ENCODE assay signal across 26 cellular contexts in genomic region chr11:113148652-113149051, GRCh38.
"Had no signal": no experiment of that assay in that cellular context is flagged by ENCODE, and none has a peak within 500 bp of the region (broad histone marks: within the 10 kb centered on the region; RNA-seq: fewer than 3 reads in every experiment).

No MANE protein-coding gene starts in this region.

- H3K9me3 Mint-ChIP-seq: activated naive CD4-positive, alpha-beta T cell treated with anti-CD3 and anti-CD28 coated beads for 36 hours; activated naive CD8-positive, alpha-beta T cell treated with anti-CD3 and anti-CD28 coated beads, Interleukin-2, amount 10 ng/mL, durations not matched to agents 7 days and 5 days; activated T-helper 1 cell treated with anti-CD3 and anti-CD28 coated beads, Interleukin-12 subunit alpha, Interleukin-12 subunit beta, Interleukin-2, Interleukin-4 antibody, amounts not matched to agents 30 ng/mL and 10 ng/mL and 1 ng/mL, durations not matched to agents 14 hours and 24 hours and 36 hours; nephron; stimulated activated naive B cell treated with anti-CD40 and anti-IgM and Interleukin-4, amounts not matched to agents 10 μg/mL and 1 μg/mL and 100 μg/mL, for 72 hours had no signal

- H3K4me3 ChIP-seq: colonic mucosa, heart right ventricle, left lung, lower lobe of right lung, mucosa of descending colon, pancreas, psoas muscle, right atrium auricular region, smooth muscle cell, testis, transverse colon had no signal

- DNase-seq: activated CD4-positive, alpha-beta T cell treated with anti-CD3 and anti-CD28 coated beads for 48 hours; activated CD4-positive, alpha-beta T cell treated with anti-CD3 and anti-CD28 coated beads, Interleukin-2, amount 50 U/mL, for 48 hours; activated CD8-positive, alpha-beta memory T cell treated with anti-CD3 and anti-CD28 coated beads for 24 hours; activated effector memory CD4-positive, alpha-beta T cell treated with anti-CD3 and anti-CD28 coated beads, Interleukin-2, amount 50 U/mL, for 16 hours; activated naive CD4-positive, alpha-beta T cell treated with anti-CD3 and anti-CD28 coated beads for 36 hours; activated naive CD8-positive, alpha-beta T cell treated with anti-CD3 and anti-CD28 coated beads, Interleukin-2, amount 10 ng/mL, durations not matched to agents 7 days and 5 days; colonic mucosa; effector memory CD4-positive, alpha-beta T cell; heart right ventricle; kidney glomerular epithelial cell; left lung; lower lobe of right lung; mesenchymal stem cell; mucosa of descending colon; pancreas; psoas muscle; stimulated activated CD4-positive, alpha-beta T cell treated with anti-CD3 and anti-CD28 coated beads, Interleukin-1b, Interleukin-23, amount 100 ng/mL, for 48 hours; stimulated activated CD4-positive, alpha-beta T cell treated with anti-CD3 and anti-CD28 coated beads, Interleukin-4, amount 100 ng/mL, for 4 hours; stimulated activated CD8-positive, alpha-beta memory T cell treated with anti-CD3 and anti-CD28 coated beads, Interleukin-4, amount 100 ng/mL, for 48 hours; stimulated activated naive B cell treated with anti-CD40 and anti-IgM and Interleukin-4, amounts not matched to agents 10 μg/mL and 1 μg/mL and 100 μg/mL, for 72 hours; testis; transverse colon had no signal

- H3K27ac Mint-ChIP-seq: activated naive CD4-positive, alpha-beta T cell treated with anti-CD3 and anti-CD28 coated beads for 36 hours; activated naive CD8-positive, alpha-beta T cell treated with anti-CD3 and anti-CD28 coated beads, Interleukin-2, amount 10 ng/mL, durations not matched to agents 7 days and 5 days; activated T-helper 1 cell treated with anti-CD3 and anti-CD28 coated beads, Interleukin-12 subunit alpha, Interleukin-12 subunit beta, Interleukin-2, Interleukin-4 antibody, amounts not matched to agents 30 ng/mL and 10 ng/mL and 1 ng/mL, durations not matched to agents 14 hours and 24 hours and 36 hours; stimulated activated naive B cell treated with anti-CD40 and anti-IgM and Interleukin-4, amounts not matched to agents 10 μg/mL and 1 μg/mL and 100 μg/mL, for 72 hours had no signal

- H3K27me3 ChIP-seq: colonic mucosa, heart right ventricle, left lung, pancreas, right atrium auricular region, testis, transverse colon had no signal

- H3K4me3 Mint-ChIP-seq: activated naive CD4-positive, alpha-beta T cell treated with anti-CD3 and anti-CD28 coated beads for 36 hours; activated naive CD8-positive, alpha-beta T cell treated with anti-CD3 and anti-CD28 coated beads, Interleukin-2, amount 10 ng/mL, durations not matched to agents 7 days and 5 days; activated T-helper 1 cell treated with anti-CD3 and anti-CD28 coated beads, Interleukin-12 subunit alpha, Interleukin-12 subunit beta, Interleukin-2, Interleukin-4 antibody, amounts not matched to agents 30 ng/mL and 10 ng/mL and 1 ng/mL, durations not matched to agents 14 hours and 24 hours and 36 hours; nephron; stimulated activated naive B cell treated with anti-CD40 and anti-IgM and Interleukin-4, amounts not matched to agents 10 μg/mL and 1 μg/mL and 100 μg/mL, for 72 hours had no signal

- H3K36me3 Mint-ChIP-seq: activated naive CD8-positive, alpha-beta T cell treated with anti-CD3 and anti-CD28 coated beads, Interleukin-2, amount 10 ng/mL, durations not matched to agents 7 days and 5 days; stimulated activated naive B cell treated with anti-CD40 and anti-IgM and Interleukin-4, amounts not matched to agents 10 μg/mL and 1 μg/mL and 100 μg/mL, for 72 hours had no signal

- ATAC-seq: heart right ventricle; left lung; lower lobe of right lung; mucosa of descending colon; pancreas; psoas muscle; stimulated activated naive B cell treated with anti-CD40 and anti-IgM and Interleukin-4, amounts not matched to agents 10 μg/mL and 1 μg/mL and 100 μg/mL, for 72 hours had no signal

- H3K27me3 Mint-ChIP-seq: stimulated activated naive B cell treated with anti-CD40 and anti-IgM and Interleukin-4, amounts not matched to agents 10 μg/mL and 1 μg/mL and 100 μg/mL, for 72 hours had no signal

- H3K27ac ChIP-seq: colonic mucosa, heart right ventricle, left lung, lower lobe of right lung, pancreas, psoas muscle, right atrium auricular region, testis, transverse colon had no signal

- H3K4me1 ChIP-seq: colonic mucosa, left lung, lower lobe of right lung, pancreas, psoas muscle had no signal

- H3K4me2 ChIP-seq: smooth muscle cell had no signal

- H3K4me1 Mint-ChIP-seq: activated naive CD8-positive, alpha-beta T cell treated with anti-CD3 and anti-CD28 coated beads, Interleukin-2, amount 10 ng/mL, durations not matched to agents 7 days and 5 days; stimulated activated naive B cell treated with anti-CD40 and anti-IgM and Interleukin-4, amounts not matched to agents 10 μg/mL and 1 μg/mL and 100 μg/mL, for 72 hours had no signal

- H3K36me3 ChIP-seq: colonic mucosa, heart right ventricle, left lung, lower lobe of right lung, pancreas, right atrium auricular region, transverse colon had no signal
